23 cellular contexts compared by ENCODE assay signal in genomic region chr17:72935984-72936383, GRCh38.
DNase-seq lines count a peak whose midpoint lies in the region; ATAC-seq, FAIRE-seq and TF ChIP-seq lines count a peak whose summit lies in the region.
"Had no signal": no experiment of that assay in that cellular context is flagged by ENCODE, and none has a peak within 500 bp of the region (broad histone marks: within the 10 kb centered on the region; RNA-seq: fewer than 3 reads in every experiment).

No MANE protein-coding gene starts in this region.

- FAIRE-seq in HTR-8/SVneo (lab: Jason Lieb, UNC) = no peak
- FAIRE-seq: A549, G401.6, GM12891, GM19239 had no signal

- no peak overlapping the region for H3K23ac ChIP-seq in trophoblast cell (ENCODE audit: low read length)

- no peak overlapping the region for H4K8ac ChIP-seq in trophoblast cell (ENCODE audit: low read depth, low read length)

- no peak for ATAC-seq in HG02981 (IDR thresholded peaks at IDR 0.05; ENCODE audit: unreplicated experiment)

- H2BK120ac ChIP-seq in trophoblast cell (ENCODE audit: insufficient read depth, low read length, poor library complexity) = no peak overlapping the region

- no peak overlapping the region for H3K4me3 ChIP-seq in LNCaP clone FGC (ENCODE audit: low read depth, low read length)
- H3K4me3 ChIP-seq in trophoblast cell (ENCODE audit: low read depth, low read length) = no peak overlapping the region
- H3K4me3 ChIP-seq: A549; BLaER1 treated with 17β-estradiol and CSF1 and Interleukin-3, amounts not matched to agents 10 nM and 100 nM had no signal

- H3K27me3 ChIP-seq in trophoblast cell (ENCODE audit: insufficient read depth, low read length) = no peaks in the 10 kb centered on the region
- H3K27me3 ChIP-seq: BLaER1 treated with 17β-estradiol and CSF1 and Interleukin-3, amounts not matched to agents 10 nM and 100 nM had no signal

- DNase-seq in LNCaP clone FGC (ENCODE audit: low read depth) (peak; percentile 27), trophoblast cell (peak; percentile 17 to 64), HTR-8/SVneo (ENCODE audit: insufficient read length, low spot score) (no peak)
- no peak for DNase-seq in stimulated activated CD4-positive, alpha-beta T cell treated with anti-CD3 and anti-CD28 coated beads, Interleukin-12 subunit alpha, Interleukin-12 subunit beta, amount 100 ng/mL, for 4 hours
- DNase-seq: AML-193; CD4-positive, alpha-beta memory T cell; CD4-positive, CD25-positive, alpha-beta regulatory T cell; CD8-positive, alpha-beta memory T cell; COR-L47; DMS 273 treated with DMSO at 0.1 percent for 48 hours; DMS153; DMS53; DMS79; DND-41; GF-D8 had no signal

- H3K27ac ChIP-seq in C4-2B = peak overlapping the region; percentile 25
- no peak overlapping the region for H3K27ac ChIP-seq in trophoblast cell (ENCODE audit: low read depth, low read length)
- H3K27ac ChIP-seq: 22Rv1; A549; BLaER1 treated with 17β-estradiol and CSF1 and Interleukin-3, amounts not matched to agents 10 nM and 100 nM had no signal

- no peaks in the 10 kb centered on the region for H3K79me2 ChIP-seq in trophoblast cell (ENCODE audit: control insufficient read depth, insufficient read depth, low read length, poor library complexity)

- no peak overlapping the region for H3K4me2 ChIP-seq in trophoblast cell (ENCODE audit: low read length)
- H3K4me2 ChIP-seq: A549; BLaER1 treated with 17β-estradiol and CSF1 and Interleukin-3, amounts not matched to agents 10 nM and 100 nM had no signal

- WGBS in trophoblast cell (ENCODE audit: extremely low coverage, insufficient coverage, insufficient read length) = no CpG with 5 or more reads among the region's 8 CpGs

- H2BK5ac ChIP-seq in trophoblast cell (ENCODE audit: low read depth, low read length, poor library complexity) = no peak overlapping the region

- peaks cover 4% of the 10 kb centered on the region in 2 experiments for H3K4me1 ChIP-seq in trophoblast cell (ENCODE audit: control insufficient read depth in 1 of 2, insufficient read depth in 2 of 2, low read length in 2 of 2)
- H3K4me1 ChIP-seq: A549 had no signal

- no peak overlapping the region for H4K12ac ChIP-seq in trophoblast cell (ENCODE audit: low read depth, low read length)

- H3K4ac ChIP-seq in trophoblast cell (ENCODE audit: low read depth, low read length) = no peak overlapping the region

- no peak overlapping the region for H3K14ac ChIP-seq in trophoblast cell (ENCODE audit: low read length)

- no peak overlapping the region for H2AK5ac ChIP-seq in trophoblast cell (ENCODE audit: low read length)

- peaks cover 2% of the 10 kb centered on the region for H3K79me1 ChIP-seq in trophoblast cell (ENCODE audit: low read length)

- H3K9ac ChIP-seq in trophoblast cell (ENCODE audit: low read length) = no peak overlapping the region
- H3K9ac ChIP-seq: BLaER1 treated with 17β-estradiol and CSF1 and Interleukin-3, amounts not matched to agents 10 nM and 100 nM had no signal

- H3K36me3 ChIP-seq in trophoblast cell (ENCODE audit: control insufficient read depth in 1 of 2, insufficient read depth in 2 of 2, low read length in 2 of 2) = no peaks in the 10 kb centered on the region

- H4K91ac ChIP-seq in trophoblast cell (ENCODE audit: low read depth, low read length) = no peak overlapping the region

- no peak overlapping the region for H2AFZ ChIP-seq in trophoblast cell (ENCODE audit: insufficient read depth, low read length, poor library complexity)

- TF ChIP-seq CTCF in C4-2B (conservative IDR thresholded peaks at IDR 0.05) = no peak
- TF ChIP-seq CTCF in LNCaP clone FGC (IDR thresholded peaks at IDR 0.05; ENCODE audit: control insufficient read depth, extremely low read depth, insufficient read depth) = no peak

- H3K18ac ChIP-seq in trophoblast cell (ENCODE audit: low read length) = no peak overlapping the region

- no peaks in the 10 kb centered on the region for H3K9me3 ChIP-seq in trophoblast cell (ENCODE audit: insufficient read depth, low read depth, low read length)
- H3K9me3 ChIP-seq: A549 had no signal

- H2BK12ac ChIP-seq in trophoblast cell (ENCODE audit: low read length) = no peak overlapping the region

Comparison
In these comparisons a context has a peak if more than half of its experiments do, and no peak if none do; other contexts are left out.
1. DNase-seq: peak in LNCaP clone FGC (single experiment) and trophoblast cell (2 of 2); none in HTR-8/SVneo (single experiment) and stimulated activated CD4-positive, alpha-beta T cell treated with anti-CD3 and anti-CD28 coated beads, Interleukin-12 subunit alpha, Interleukin-12 subunit beta, amount 100 ng/mL, for 4 hours (single experiment).